In genomic region chr19:6041071-6041470, GRCh38 we compare ENCODE assay signal across 25 cellular contexts.
"Had no signal": no experiment of that assay in that cellular context is flagged by ENCODE, and none has a peak within 500 bp of the region (broad histone marks: within the 10 kb centered on the region; RNA-seq: fewer than 3 reads in every experiment).

No MANE protein-coding gene starts in this region.

- H3K9ac ChIP-seq: parathyroid adenoma had no signal

- ATAC-seq: body of pancreas; left lung; mucosa of descending colon; right cardiac atrium; stimulated activated effector memory CD8-positive, alpha-beta T cell treated with anti-CD3 and anti-CD28 coated beads, Interleukin-12 subunit alpha, Interleukin-12 subunit beta, amount 100 ng/mL, for 72 hours had no signal

- H3K27me3 ChIP-seq: body of pancreas, left lung, stomach, tibial artery had no signal

- H3K4me1 ChIP-seq: body of pancreas, left lung, parathyroid adenoma, stomach, tibial artery had no signal

- H3K27ac Mint-ChIP-seq: activated naive CD8-positive, alpha-beta T cell; immature natural killer cell; stimulated activated effector memory CD8-positive, alpha-beta T cell treated with anti-CD3 and anti-CD28 coated beads, Interleukin-12 subunit alpha, Interleukin-12 subunit beta, amount 100 ng/mL, for 72 hours had no signal

- H3K9me3 ChIP-seq: body of pancreas, left lung, mucosa of descending colon, stomach had no signal

- DNase-seq: activated CD4-positive, alpha-beta T cell treated with anti-CD3 and anti-CD28 coated beads for 4 hours; activated CD4-positive, alpha-beta T cell treated with anti-CD3 and anti-CD28 coated beads, Interleukin-2, amount 50 U/mL, for 4 hours; activated naive CD4-positive, alpha-beta T cell treated with Interleukin-2 at 50 U/mL for 16 hours; aorta; body of pancreas; foreskin fibroblast; hypothalamus; immature natural killer cell; kidney glomerular epithelial cell; left lung; mesendoderm; mucosa of descending colon; nucleus accumbens; right cardiac atrium; stimulated activated CD4-positive, alpha-beta T cell treated with anti-CD3 and anti-CD28 coated beads, Interleukin-12 subunit alpha, Interleukin-12 subunit beta, amount 100 ng/mL, for 4 hours; stimulated activated CD4-positive, alpha-beta T cell treated with anti-CD3 and anti-CD28 coated beads, Interleukin-4, amount 100 ng/mL, for 1 hour; stomach; T-helper 9 cell had no signal

- H3K4me3 ChIP-seq: body of pancreas, left lung, lung, mucosa of descending colon, SK-N-MC, stomach, tibial artery had no signal

- H3K4me1 Mint-ChIP-seq: immature natural killer cell had no signal

- H2AFZ ChIP-seq: parathyroid adenoma had no signal

- H3K4me3 Mint-ChIP-seq: activated naive CD8-positive, alpha-beta T cell; immature natural killer cell; stimulated activated effector memory CD8-positive, alpha-beta T cell treated with anti-CD3 and anti-CD28 coated beads, Interleukin-12 subunit alpha, Interleukin-12 subunit beta, amount 100 ng/mL, for 72 hours had no signal

- H3K27ac ChIP-seq: body of pancreas, left lung, parathyroid adenoma, SK-N-MC, stomach, tibial artery, VCaP had no signal

- H3K9me3 Mint-ChIP-seq: immature natural killer cell; stimulated activated effector memory CD8-positive, alpha-beta T cell treated with anti-CD3 and anti-CD28 coated beads, Interleukin-12 subunit alpha, Interleukin-12 subunit beta, amount 100 ng/mL, for 72 hours had no signal

- H3K27me3 Mint-ChIP-seq: activated naive CD8-positive, alpha-beta T cell had no signal

- H3K79me2 ChIP-seq: parathyroid adenoma had no signal

- H3K36me3 Mint-ChIP-seq: activated naive CD8-positive, alpha-beta T cell; stimulated activated effector memory CD8-positive, alpha-beta T cell treated with anti-CD3 and anti-CD28 coated beads, Interleukin-12 subunit alpha, Interleukin-12 subunit beta, amount 100 ng/mL, for 72 hours had no signal
